23 cellular contexts compared by ENCODE assay signal in the genomic region with DNA sequence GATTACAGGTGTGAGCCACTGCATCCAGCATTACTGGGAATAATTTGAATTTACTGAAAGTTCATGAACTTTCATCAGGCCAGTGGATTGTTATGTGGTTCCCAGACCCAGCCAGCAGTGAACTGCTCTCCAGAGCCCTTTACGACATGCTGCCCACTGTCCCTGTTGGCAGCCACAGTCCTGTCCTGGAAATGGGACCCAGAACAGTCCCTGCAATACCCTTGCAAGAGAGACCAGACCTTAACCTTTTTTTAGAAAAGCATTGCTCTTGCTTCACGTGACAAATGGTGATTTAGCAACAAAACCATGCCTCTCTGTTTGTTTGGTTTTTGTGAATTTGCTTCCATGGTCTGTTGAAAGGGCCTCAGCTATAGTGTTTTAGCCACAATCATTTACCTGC.
"Had no signal": no experiment of that assay in that cellular context is flagged by ENCODE, and none has a peak within 500 bp of the region (broad histone marks: within the 10 kb centered on the region; RNA-seq: fewer than 3 reads in every experiment).

No MANE protein-coding gene starts in this region.

- H3K4me3 ChIP-seq: gastrocnemius medialis, heart left ventricle, lung, prostate gland, right atrium auricular region, sigmoid colon, skin epidermis, spleen, thyroid gland had no signal

- H3K36me3 Mint-ChIP-seq: memory B cell; naive thymus-derived CD4-positive, alpha-beta T cell; stimulated activated naive B cell treated with anti-CD40 and anti-IgM and Interleukin-4, amounts not matched to agents 10 μg/mL and 1 μg/mL and 100 μg/mL, for 72 hours; type B pancreatic cell had no signal

- H3K9me3 ChIP-seq: gastrocnemius medialis, heart left ventricle, prostate gland, right atrium auricular region, sigmoid colon, spleen, thyroid gland had no signal

- H3K9me3 Mint-ChIP-seq: effector memory CD8-positive, alpha-beta T cell; memory B cell; nephron; stimulated activated naive B cell treated with anti-CD40 and anti-IgM and Interleukin-4, amounts not matched to agents 10 μg/mL and 1 μg/mL and 100 μg/mL, for 72 hours; stimulated activated naive CD8-positive, alpha-beta T cell treated with anti-CD3 and anti-CD28 coated beads, Interleukin-15, Interleukin-2, amounts not matched to agents 100 ng/mL and 50 ng/mL, for 24 hours had no signal

- H3K4me1 Mint-ChIP-seq: memory B cell; naive thymus-derived CD4-positive, alpha-beta T cell; stimulated activated naive B cell treated with anti-CD40 and anti-IgM and Interleukin-4, amounts not matched to agents 10 μg/mL and 1 μg/mL and 100 μg/mL, for 72 hours had no signal

- H3K27ac Mint-ChIP-seq: effector memory CD8-positive, alpha-beta T cell; memory B cell; naive thymus-derived CD4-positive, alpha-beta T cell; nephron; stimulated activated naive B cell treated with anti-CD40 and anti-IgM and Interleukin-4, amounts not matched to agents 10 μg/mL and 1 μg/mL and 100 μg/mL, for 72 hours; stimulated activated naive CD8-positive, alpha-beta T cell treated with anti-CD3 and anti-CD28 coated beads, Interleukin-15, Interleukin-2, amounts not matched to agents 100 ng/mL and 50 ng/mL, for 24 hours; type B pancreatic cell had no signal

- H3K27me3 ChIP-seq: gastrocnemius medialis, heart left ventricle, right atrium auricular region, sigmoid colon, spleen, thyroid gland had no signal

- DNase-seq: cerebellar nuclear complex; cortex of kidney; effector memory CD8-positive, alpha-beta T cell; foreskin fibroblast; gastrocnemius medialis; heart left ventricle; hypothalamus; midbrain; naive thymus-derived CD4-positive, alpha-beta T cell; nucleus accumbens; sigmoid colon; spleen; stimulated activated CD4-positive, alpha-beta T cell treated with anti-CD3 and anti-CD28 coated beads, Interleukin-4, amount 100 ng/mL, for 4 hours; stimulated activated naive B cell treated with anti-CD40 and anti-IgM and Interleukin-4, amounts not matched to agents 10 μg/mL and 1 μg/mL and 100 μg/mL, for 72 hours; thyroid gland had no signal

- H3K27ac ChIP-seq: gastrocnemius medialis, heart left ventricle, prostate gland, right atrium auricular region, sigmoid colon, skin epidermis, spleen, thyroid gland had no signal

- H3K4me3 Mint-ChIP-seq: effector memory CD8-positive, alpha-beta T cell; memory B cell; naive thymus-derived CD4-positive, alpha-beta T cell; nephron; stimulated activated naive B cell treated with anti-CD40 and anti-IgM and Interleukin-4, amounts not matched to agents 10 μg/mL and 1 μg/mL and 100 μg/mL, for 72 hours; stimulated activated naive CD8-positive, alpha-beta T cell treated with anti-CD3 and anti-CD28 coated beads, Interleukin-15, Interleukin-2, amounts not matched to agents 100 ng/mL and 50 ng/mL, for 24 hours; type B pancreatic cell had no signal

- H3K36me3 ChIP-seq: gastrocnemius medialis, heart left ventricle, prostate gland, right atrium auricular region, sigmoid colon, spleen, thyroid gland had no signal

- H3K4me1 ChIP-seq: prostate gland, sigmoid colon, spleen had no signal

- ATAC-seq: effector memory CD8-positive, alpha-beta T cell; gastrocnemius medialis; heart left ventricle; naive thymus-derived CD4-positive, alpha-beta T cell; stimulated activated naive B cell treated with anti-CD40 and anti-IgM and Interleukin-4, amounts not matched to agents 10 μg/mL and 1 μg/mL and 100 μg/mL, for 72 hours had no signal

- H3K27me3 Mint-ChIP-seq: stimulated activated naive B cell treated with anti-CD40 and anti-IgM and Interleukin-4, amounts not matched to agents 10 μg/mL and 1 μg/mL and 100 μg/mL, for 72 hours; stimulated activated naive CD8-positive, alpha-beta T cell treated with anti-CD3 and anti-CD28 coated beads, Interleukin-15, Interleukin-2, amounts not matched to agents 100 ng/mL and 50 ng/mL, for 24 hours; type B pancreatic cell had no signal
